Comparison of ENCODE assay signal across 21 cellular contexts in the genomic region with DNA sequence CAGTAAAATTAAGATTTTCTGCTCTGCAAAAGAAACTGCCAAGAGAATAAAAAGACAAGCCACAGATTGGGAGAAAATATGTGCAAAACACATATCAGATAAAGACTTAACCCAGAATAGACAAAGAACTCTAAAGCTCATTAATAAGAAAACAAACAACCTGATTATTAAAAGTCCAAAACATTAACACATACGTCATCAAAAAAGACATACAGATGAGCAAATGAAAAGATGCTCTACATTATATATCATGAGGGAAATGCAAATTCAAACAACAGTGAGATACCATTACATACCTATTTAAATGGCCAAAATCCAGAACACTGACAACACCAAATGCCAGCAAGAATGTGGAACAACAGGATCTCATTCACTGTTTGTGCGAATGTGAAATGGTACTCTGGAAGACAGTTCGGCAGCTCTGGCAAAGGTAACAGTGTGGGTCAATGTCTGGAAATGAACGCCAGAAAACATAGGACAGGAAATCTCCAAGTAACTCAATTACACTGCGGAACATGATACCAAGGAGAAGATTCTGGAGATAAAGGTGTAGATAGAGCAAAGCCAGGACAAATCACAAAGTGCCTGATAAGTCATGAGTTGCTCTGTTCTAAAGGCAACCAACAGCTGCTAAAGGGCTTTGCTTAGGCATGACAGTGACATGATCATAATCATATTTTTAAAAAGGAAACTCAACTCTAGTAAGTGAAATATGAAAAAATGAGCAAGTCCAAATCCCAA.
"Had no signal": no experiment of that assay in that cellular context is flagged by ENCODE, and none has a peak within 500 bp of the region (broad histone marks: within the 10 kb centered on the region; RNA-seq: fewer than 3 reads in every experiment).

No MANE protein-coding gene starts in this region.

- H2AFZ ChIP-seq: neural progenitor cell, parathyroid adenoma had no signal

- H3K4me3 ChIP-seq: dorsolateral prefrontal cortex, lower lobe of right lung, neural progenitor cell, psoas muscle, suprapubic skin, transverse colon, vagina had no signal

- DNase-seq: dorsolateral prefrontal cortex; effector CD4-positive, alpha-beta T cell; hypothalamus; immature natural killer cell; left ventricle myocardium superior; lower lobe of right lung; naive thymus-derived CD4-positive, alpha-beta T cell; psoas muscle; right cardiac atrium; small intestine; stimulated activated CD4-positive, alpha-beta T cell treated with anti-CD3 and anti-CD28 coated beads, Interleukin-1b, Interleukin-23, amount 100 ng/mL, for 48 hours; stimulated activated CD4-positive, alpha-beta T cell treated with anti-CD3 and anti-CD28 coated beads, Interleukin-4, amount 100 ng/mL, for 1 hour; stimulated activated CD8-positive, alpha-beta memory T cell treated with anti-CD3 and anti-CD28 coated beads, Interleukin-4, amount 100 ng/mL, for 48 hours; stimulated activated naive CD4-positive, alpha-beta T cell; stimulated activated naive CD8-positive, alpha-beta T cell treated with anti-CD3 and anti-CD28 coated beads, Interleukin-15, amount 100 ng/mL, for 72 hours; transverse colon had no signal

- H3K27me3 ChIP-seq: dorsolateral prefrontal cortex, neural progenitor cell, suprapubic skin, transverse colon, vagina had no signal

- H3K4me1 ChIP-seq: lower lobe of right lung, neural progenitor cell, parathyroid adenoma, psoas muscle, suprapubic skin, transverse colon, vagina had no signal

- H3K27ac Mint-ChIP-seq: immature natural killer cell; naive thymus-derived CD4-positive, alpha-beta T cell; nephron; neural progenitor cell; stimulated activated naive CD8-positive, alpha-beta T cell treated with anti-CD3 and anti-CD28 coated beads, Interleukin-15, amount 100 ng/mL, for 72 hours had no signal

- H3K27ac ChIP-seq: dorsolateral prefrontal cortex, lower lobe of right lung, neural progenitor cell, parathyroid adenoma, psoas muscle, suprapubic skin, transverse colon, vagina had no signal

- H3K9me3 ChIP-seq: lower lobe of right lung, transverse colon, vagina had no signal

- H3K36me3 ChIP-seq: lower lobe of right lung, suprapubic skin, transverse colon, vagina had no signal

- ATAC-seq: left ventricle myocardium superior; lower lobe of right lung; naive thymus-derived CD4-positive, alpha-beta T cell; psoas muscle; right cardiac atrium; stimulated activated naive CD8-positive, alpha-beta T cell treated with anti-CD3 and anti-CD28 coated beads, Interleukin-15, amount 100 ng/mL, for 72 hours had no signal

- H3K9ac ChIP-seq: neural progenitor cell, parathyroid adenoma had no signal

- H3K4me2 ChIP-seq: neural progenitor cell had no signal

- H3K4me3 Mint-ChIP-seq: immature natural killer cell; naive thymus-derived CD4-positive, alpha-beta T cell; nephron; neural progenitor cell; stimulated activated naive CD8-positive, alpha-beta T cell treated with anti-CD3 and anti-CD28 coated beads, Interleukin-15, amount 100 ng/mL, for 72 hours had no signal

- H3K4me1 Mint-ChIP-seq: immature natural killer cell; naive thymus-derived CD4-positive, alpha-beta T cell; stimulated activated naive CD8-positive, alpha-beta T cell treated with anti-CD3 and anti-CD28 coated beads, Interleukin-15, amount 100 ng/mL, for 72 hours had no signal

- H3K27me3 Mint-ChIP-seq: naive thymus-derived CD4-positive, alpha-beta T cell; stimulated activated naive CD8-positive, alpha-beta T cell treated with anti-CD3 and anti-CD28 coated beads, Interleukin-15, amount 100 ng/mL, for 72 hours had no signal

- H3K79me2 ChIP-seq: parathyroid adenoma had no signal
